Comparison of ENCODE assay signal across 11 cellular contexts in the genomic region with DNA sequence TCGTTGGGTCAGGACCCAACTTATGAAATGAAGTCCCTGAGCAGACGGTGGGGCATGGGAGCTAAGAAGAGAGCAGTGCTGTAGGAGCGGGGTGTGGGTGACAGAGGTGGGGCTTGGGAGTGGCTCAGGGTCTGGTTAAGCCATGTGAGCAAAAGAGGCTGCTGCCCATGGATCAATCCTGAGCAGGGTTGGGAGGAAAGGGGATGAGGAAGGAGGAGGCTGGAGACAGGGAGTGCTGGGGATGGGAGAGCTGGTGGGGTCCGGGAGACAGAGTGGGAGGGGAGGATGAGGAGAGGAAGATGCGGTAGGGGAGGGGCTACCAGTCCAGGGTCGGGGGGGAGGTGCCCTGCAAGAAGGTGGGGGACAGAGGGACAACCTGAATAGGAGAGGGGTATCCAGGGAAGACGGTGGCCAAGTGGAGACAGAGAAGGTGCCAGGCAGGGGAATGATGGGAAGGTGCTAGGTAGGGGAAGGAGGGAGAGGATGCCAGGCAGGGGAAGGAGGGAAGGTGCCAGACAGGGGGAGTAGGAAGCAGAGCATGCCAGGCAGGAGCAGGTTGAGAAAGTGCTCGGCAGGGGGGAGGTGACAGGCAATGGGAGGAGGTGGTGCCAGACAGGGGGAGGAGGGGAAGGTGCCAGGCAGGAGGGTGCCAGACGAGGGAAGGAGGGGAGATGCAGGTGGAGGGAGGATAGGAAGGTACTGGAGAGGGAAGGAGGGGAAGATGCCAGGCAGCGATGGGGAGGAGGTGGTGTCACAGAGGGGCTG. TPM values are rescaled to one million over a fixed set of nuclear protein-coding genes. Genes with fewer than 3 reads are reported as not detected.
DNase-seq lines count a peak whose midpoint lies in the region; ATAC-seq and TF ChIP-seq lines count a peak whose summit lies in the region.
"Had no signal": no experiment of that assay in that cellular context is flagged by ENCODE, and none has a peak within 500 bp of the region (broad histone marks: within the 10 kb centered on the region; RNA-seq: fewer than 3 reads in every experiment).

No MANE protein-coding gene starts in this region.

- peak overlapping the region; percentile 42 for H3K4me3 Mint-ChIP-seq in activated T-cell treated with anti-CD3 and anti-CD28 coated beads, Interleukin-2, amount 50 U/mL, for 24 hours
- H3K4me3 Mint-ChIP-seq in glutamatergic neuron (ENCODE audit: unreplicated experiment): no peak overlapping the region

- peaks cover 5% of the 10 kb centered on the region for H3K27me3 Mint-ChIP-seq in activated T-cell treated with anti-CD3 and anti-CD28 coated beads, Interleukin-2, amount 50 U/mL, for 24 hours
- H3K27me3 Mint-ChIP-seq in glutamatergic neuron (ENCODE audit: unreplicated experiment): peaks cover 13% of the 10 kb centered on the region

- H3K27ac Mint-ChIP-seq in activated T-cell treated with anti-CD3 and anti-CD28 coated beads, Interleukin-2, amount 50 U/mL, for 24 hours: no peak overlapping the region
- no peak overlapping the region for H3K27ac Mint-ChIP-seq in glutamatergic neuron (ENCODE audit: unreplicated experiment)

- no peak overlapping the region for H3K9ac ChIP-seq in iPS-20b (ENCODE audit: low read depth, low read length)

- no peaks in the 10 kb centered on the region for H3K4me1 ChIP-seq in iPS-20b (ENCODE audit: insufficient read depth, low read length)
- H3K4me1 ChIP-seq in suprapubic skin: peaks cover 58% of the 10 kb centered on the region

- H3K27ac ChIP-seq in VCaP: peak overlapping the region; percentile 63; the same call in 1 of the 2 replicates
- H3K27ac ChIP-seq in iPS-20b (ENCODE audit: low read length): no peak overlapping the region
- H3K27ac ChIP-seq in suprapubic skin: no peak overlapping the region

- TF ChIP-seq CTCF in VCaP (conservative IDR thresholded peaks at IDR 0.05) (no peak), suprapubic skin (IDR thresholded peaks at IDR 0.05) (no peak), glutamatergic neuron (IDR thresholded peaks at IDR 0.05; ENCODE audit: partially characterized antibody, unreplicated experiment) (no peak)

- H3K9me3 ChIP-seq in iPS-20b (ENCODE audit: insufficient read depth, low read depth, low read length): no peaks in the 10 kb centered on the region
- H3K9me3 ChIP-seq in suprapubic skin: no peaks in the 10 kb centered on the region

- no peaks in the 10 kb centered on the region for H3K36me3 ChIP-seq in iPS-20b (ENCODE audit: insufficient read depth, low read depth, low read length)
- H3K36me3 ChIP-seq in suprapubic skin: no peaks in the 10 kb centered on the region

- peaks cover 35% of the 10 kb centered on the region for H3K4me1 Mint-ChIP-seq in activated T-cell treated with anti-CD3 and anti-CD28 coated beads, Interleukin-2, amount 50 U/mL, for 24 hours (ENCODE audit: low read depth)
- no peaks in the 10 kb centered on the region for H3K4me1 Mint-ChIP-seq in glutamatergic neuron (ENCODE audit: low read depth, unreplicated experiment)

- 13% methylated on average over 10 of the region's 10 CpGs for WGBS in suprapubic skin

- ATAC-seq in HG03095 (IDR thresholded peaks at IDR 0.05; ENCODE audit: unreplicated experiment): no peak

- no peaks in the 10 kb centered on the region for H3K9me3 Mint-ChIP-seq in activated T-cell treated with anti-CD3 and anti-CD28 coated beads, Interleukin-2, amount 50 U/mL, for 24 hours
- peaks cover 3% of the 10 kb centered on the region for H3K9me3 Mint-ChIP-seq in glutamatergic neuron (ENCODE audit: unreplicated experiment)

- H3K27me3 ChIP-seq in iPS-20b (ENCODE audit: insufficient read depth, low read length): peaks cover 54% of the 10 kb centered on the region
- no peaks in the 10 kb centered on the region for H3K27me3 ChIP-seq in suprapubic skin

- TF ChIP-seq EP300 in suprapubic skin (IDR thresholded peaks at IDR 0.05): no peak

- peak; percentile 38 for DNase-seq in activated T-cell treated with anti-CD3 and anti-CD28 coated beads, Interleukin-2, amount 50 U/mL, for 24 hours
- DNase-seq in activated T-cell treated with anti-CD3 and anti-CD28 coated beads, Interleukin-2, amount 50 U/mL, for 48 hours: no peak
- DNase-seq in suprapubic skin (ENCODE audit: low spot score in 2 of 2) (no peak), H4 (ENCODE audit: low spot score) (no peak), glutamatergic neuron (no peak)
- DNase-seq: DMS79 treated with DMSO at 0.1 percent for 48 hours; NCI-H2029; stimulated activated CD4-positive, alpha-beta T cell treated with anti-CD3 and anti-CD28 coated beads, Interleukin-2, amount 100 ng/mL, for 48 hours had no signal

- peak overlapping the region; percentile 53; the same call in 1 of the 2 replicates for H3K4me3 ChIP-seq in iPS-20b (ENCODE audit: low read length)
- H3K4me3 ChIP-seq in suprapubic skin: peak overlapping the region; percentile 50

- H3K36me3 Mint-ChIP-seq in activated T-cell treated with anti-CD3 and anti-CD28 coated beads, Interleukin-2, amount 50 U/mL, for 24 hours (ENCODE audit: low read depth): no peaks in the 10 kb centered on the region
- no peaks in the 10 kb centered on the region for H3K36me3 Mint-ChIP-seq in glutamatergic neuron (ENCODE audit: unreplicated experiment)

- TF ChIP-seq POLR2A in suprapubic skin (IDR thresholded peaks at IDR 0.05): no peak

RNA-seq across cellular contexts. Expression of a gene that starts 27.5 kb away (rescaled TPM):
- total RNA-seq in suprapubic skin: 10 to 100 TPM in 2 of 4 donors, 1 to 10 TPM in 2; 9.6 to 15.8 (median 10.9) TPM
- 35.5 and 35.9 TPM in 2 replicates for total RNA-seq in H4 (2014; rRNA removed; shearing (Covaris generic))
- 5.1 TPM for total RNA-seq in glutamatergic neuron (ENCODE audit: unreplicated experiment)

RNA-seq across cellular contexts. Expression of a gene that starts 43.7 kb away (rescaled TPM):
- total RNA-seq in suprapubic skin: 10 to 100 TPM; 21.5 to 28.6 (median 25.4) TPM
- total RNA-seq in H4 (2014; rRNA removed; shearing (Covaris generic)): 26.0 and 32.9 TPM in 2 replicates
- total RNA-seq in glutamatergic neuron (ENCODE audit: unreplicated experiment): 38.1 TPM

RNA-seq across cellular contexts. Expression of a gene that starts 49.0 kb away (rescaled TPM):
- total RNA-seq in suprapubic skin (10 to 100 TPM; 25.3 to 96.5 (median 40.1) TPM), glutamatergic neuron (ENCODE audit: unreplicated experiment) (39.1 TPM)
- total RNA-seq in H4 (2014; rRNA removed; shearing (Covaris generic)): 88.1 and 92.4 TPM in 2 replicates
